ENCODE assay signal across 13 cellular contexts in genomic region chr11:95697614-95698408, GRCh38.
DNase-seq lines count a peak whose midpoint lies in the region; ATAC-seq and TF ChIP-seq lines count a peak whose summit lies in the region.
"Had no signal": no experiment of that assay in that cellular context is flagged by ENCODE, and none has a peak within 500 bp of the region (broad histone marks: within the 10 kb centered on the region; RNA-seq: fewer than 3 reads in every experiment).

No MANE protein-coding gene starts in this region.

- peak overlapping the region; percentile 56 for H3K27ac Mint-ChIP-seq in activated naive CD4-positive, alpha-beta T cell treated with anti-CD3 and anti-CD28 coated beads, Interleukin-2, amount 10 ng/mL, durations not matched to agents 7 days and 5 days
- H3K27ac Mint-ChIP-seq in activated B cell treated with CpG ODN at 0.5 μM for 24 hours, result peak overlapping the region; percentile 98

- H3K4me1 Mint-ChIP-seq in activated naive CD4-positive, alpha-beta T cell treated with anti-CD3 and anti-CD28 coated beads, Interleukin-2, amount 10 ng/mL, durations not matched to agents 7 days and 5 days, result peaks cover 73% of the 10 kb centered on the region
- H3K4me1 Mint-ChIP-seq in activated B cell treated with CpG ODN at 0.5 μM for 24 hours, result peaks cover 61% of the 10 kb centered on the region

- POLR2A ChIA-PET in activated B cell treated with CpG ODN at 0.5 μM for 24 hours (lab: Charles Lee), result interaction anchor here (0.5 to 6.4 kb wide), 9 partner anchors 9 to 543 kb away, joined by 3 to 90 read pairs (median 5); partner anchors contain the start of gene SESN3

- H3K36me3 Mint-ChIP-seq in activated naive CD4-positive, alpha-beta T cell treated with anti-CD3 and anti-CD28 coated beads, Interleukin-2, amount 10 ng/mL, durations not matched to agents 7 days and 5 days, result peaks cover 42% of the 10 kb centered on the region
- H3K36me3 Mint-ChIP-seq in activated B cell treated with CpG ODN at 0.5 μM for 24 hours (ENCODE audit: low read depth), result no peaks in the 10 kb centered on the region

- H3K27me3 Mint-ChIP-seq in activated naive CD4-positive, alpha-beta T cell treated with anti-CD3 and anti-CD28 coated beads, Interleukin-2, amount 10 ng/mL, durations not matched to agents 7 days and 5 days, result no peaks in the 10 kb centered on the region
- H3K27me3 Mint-ChIP-seq in activated B cell treated with CpG ODN at 0.5 μM for 24 hours, result no peaks in the 10 kb centered on the region

- peak; percentile 29 for ATAC-seq in activated B cell treated with CpG ODN at 0.5 μM for 24 hours (ENCODE audit: low read depth)
- peak; percentile 53 to 62 for ATAC-seq in left cardiac atrium
- ATAC-seq in HG03108 (IDR thresholded peaks at IDR 0.05; ENCODE audit: unreplicated experiment), result no peak

- H3K27me3 ChIP-seq in adrenal gland, result no peaks in the 10 kb centered on the region

- H3K36me3 ChIP-seq in adrenal gland (replicated peaks in 1 of 2), result no peaks in the 10 kb centered on the region
- H3K36me3 ChIP-seq: WERI-Rb-1 had no signal

- H3K4me1 ChIP-seq in adrenal gland (replicated peaks in 1 of 2), result peaks cover 0 to 2% of the 10 kb centered on the region in 2 donors

- CTCF ChIA-PET in activated naive CD4-positive, alpha-beta T cell treated with anti-CD3 and anti-CD28 coated beads, Interleukin-2, amount 10 ng/mL, durations not matched to agents 7 days and 5 days (lab: Charles Lee), result interaction anchor here (0.9 to 3.4 kb wide), 3 partner anchors 8 to 17 kb away, joined by 3 to 16 read pairs (median 3); no protein-coding TSS in a partner anchor
- CTCF ChIA-PET in activated B cell treated with CpG ODN at 0.5 μM for 24 hours (lab: Charles Lee), result interaction anchor here (1.0 kb wide), 1 partner anchor 18 kb away, joined by 3 read pairs; no protein-coding TSS in a partner anchor

- no peak overlapping the region for H3K4me3 ChIP-seq in adrenal gland

- H3K27ac ChIP-seq in adrenal gland, result no peak overlapping the region
- H3K27ac ChIP-seq: WERI-Rb-1 had no signal

- WGBS in adrenal gland, 4 donors, result 80 to 85% (median 81%) methylated on average over 10 of the region's 10 CpGs

- peaks cover 17% of the 10 kb centered on the region for H3K9me3 Mint-ChIP-seq in activated naive CD4-positive, alpha-beta T cell treated with anti-CD3 and anti-CD28 coated beads, Interleukin-2, amount 10 ng/mL, durations not matched to agents 7 days and 5 days
- H3K9me3 Mint-ChIP-seq in activated B cell treated with CpG ODN at 0.5 μM for 24 hours, result no peaks in the 10 kb centered on the region

- no peaks in the 10 kb centered on the region for H3K9me3 ChIP-seq in adrenal gland (replicated peaks in 1 of 3)

- no peak for TF ChIP-seq POLR2A in adrenal gland (IDR thresholded peaks at IDR 0.05)

- no peak for TF ChIP-seq CTCF in activated B cell treated with CpG ODN at 0.5 μM for 24 hours (IDR thresholded peaks at IDR 0.05)
- no peak for TF ChIP-seq CTCF in adrenal gland (IDR thresholded peaks at IDR 0.05)

- no peak for DNase-seq in activated naive CD4-positive, alpha-beta T cell treated with anti-CD3 and anti-CD28 coated beads, Interleukin-2, amount 10 ng/mL, durations not matched to agents 7 days and 5 days
- DNase-seq in activated naive CD4-positive, alpha-beta T cell treated with Interleukin-2 at 50 U/mL for 16 hours, result no peak
- DNase-seq in activated B cell treated with CpG ODN at 0.5 μM for 24 hours (no peak), left cardiac atrium (no peak), stromal cell of bone marrow (ENCODE audit: low read depth) (peak; percentile 37), adrenal gland (no peak), kidney tubule cell (ENCODE audit: low spot score) (no peak)
- DNase-seq: NCI-H1092, NCI-H69, retina, SHP77, WERI-Rb-1 had no signal

- intact Hi-C loops in activated B cell treated with CpG ODN at 0.5 μM for 24 hours (cut with micrococcal nuclease), result loop anchor here (2.0 to 5.0 kb wide), 2 partner anchors 13 to 36 kb away; no protein-coding TSS in a partner anchor
- intact Hi-C loops in left cardiac atrium (cut with DNase I), result no loop called here
- intact Hi-C loops in adrenal gland (cut with DNase I), result no loop called here

- H3K4me3 Mint-ChIP-seq in activated naive CD4-positive, alpha-beta T cell treated with anti-CD3 and anti-CD28 coated beads, Interleukin-2, amount 10 ng/mL, durations not matched to agents 7 days and 5 days, result no peak overlapping the region
- peak overlapping the region; percentile 19 for H3K4me3 Mint-ChIP-seq in activated B cell treated with CpG ODN at 0.5 μM for 24 hours
